ENCODE assay signal across 8 cellular contexts in genomic region chr12:19129486-19130223, GRCh38. TPM values are rescaled to one million over a fixed set of nuclear protein-coding genes. Genes with fewer than 3 reads are reported as not detected.
DNase-seq lines count a peak whose midpoint lies in the region; ATAC-seq and TF ChIP-seq lines count a peak whose summit lies in the region.

TSS of gene PLEKHA5 (plus strand) at chr12:19129733. CDS start at chr12:19129800, 67 bp downstream.

- peaks cover 11% of the 10 kb centered on the region for H3K9me3 ChIP-seq in KOPT-K1 (ENCODE audit: insufficient read depth, low read length, poor library complexity, severe bottlenecking)
- H3K9me3 ChIP-seq in right atrium auricular region = peaks cover 0 to 23% of the 10 kb centered on the region in 2 donors

- peak within 1 kb of the TSS; percentile 79 to 99 for H3K4me3 ChIP-seq in right atrium auricular region

- H3K4me1 ChIP-seq in right atrium auricular region = peaks cover 0 to 14% of the 10 kb centered on the region in 2 donors

- DNase-seq in NCI-H1436 (lab: John Stamatoyannopoulos, UW) = peak; percentile 73
- DNase-seq in NCI-H1436 treated with DMSO at 0.1 percent for 48 hours (lab: John Stamatoyannopoulos, UW) = no peak
- DNase-seq in SK-N-DZ (ENCODE audit: low spot score) = peak; percentile 74
- peak; percentile 93 for DNase-seq in astrocyte of the hippocampus (ENCODE audit: low read depth, low spot score)
- DNase-seq in right atrium auricular region (ENCODE audit: low spot score) = peak; percentile 69
- DNase-seq in pons (ENCODE audit: low spot score) = peak; percentile 30

- no peaks in the 10 kb centered on the region for H3K27me3 ChIP-seq in right atrium auricular region

- H3K36me3 ChIP-seq in KOPT-K1 (ENCODE audit: insufficient read depth, low read length) (no peaks in the 10 kb centered on the region), right atrium auricular region (no peaks in the 10 kb centered on the region)

- peak within 1 kb of the TSS; percentile 43 for H3K27ac ChIP-seq in KOPT-K1 (ENCODE audit: low read depth, low read length, poor library complexity, severe bottlenecking)
- peak within 1 kb of the TSS; percentile 89 to 97 for H3K27ac ChIP-seq in right atrium auricular region

- ATAC-seq in HG03039 (IDR thresholded peaks at IDR 0.05; ENCODE audit: unreplicated experiment) = no peak

- peak in 1 of 2 donors; percentile 61 for TF ChIP-seq CTCF in right atrium auricular region (IDR thresholded peaks at IDR 0.05)

RNA-seq across cellular contexts. Expression of gene PLEKHA5, which starts in this region (rescaled TPM):
- polyA plus RNA-seq in SK-N-DZ (2014; cell fraction: cytosol; rRNA removed) = 15.7 and 19.1 TPM in 2 replicates
- polyA plus RNA-seq in SK-N-DZ (2014; cell fraction: nucleus; rRNA removed) = 29.1 and 30.4 TPM in 2 replicates
- 10 to 100 TPM; 53.2 to 59.4 TPM for total RNA-seq in right atrium auricular region
